ENCODE assay signal across 26 cellular contexts in the genomic region with DNA sequence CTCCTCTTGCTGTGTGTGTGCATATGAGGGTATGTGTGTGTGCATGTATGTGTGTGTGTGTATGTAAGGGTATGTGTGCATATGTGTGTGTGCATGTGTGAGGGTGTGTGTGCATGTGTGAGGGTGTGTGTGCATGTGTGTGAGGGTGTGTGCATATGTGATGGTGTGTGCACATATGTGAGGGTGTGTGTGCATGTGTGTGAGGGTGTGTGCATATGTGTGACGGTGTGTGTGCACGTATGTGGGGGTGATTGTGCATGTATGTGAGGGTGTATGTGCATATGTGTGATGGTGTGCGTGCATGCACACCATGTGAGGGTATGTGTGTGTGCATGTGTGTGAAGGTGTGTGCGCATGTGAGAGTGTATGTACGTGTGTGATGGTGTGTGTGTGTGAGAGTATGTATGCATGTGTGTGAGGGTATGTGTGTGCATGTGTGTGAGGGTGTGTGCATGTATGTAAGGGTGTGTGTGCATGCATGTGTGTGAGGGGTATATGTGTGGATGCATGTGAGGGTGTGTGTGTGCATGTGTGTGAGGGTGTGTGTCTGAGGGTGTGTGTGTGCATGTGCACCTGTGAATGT. TPM values are rescaled to one million over a fixed set of nuclear protein-coding genes. Genes with fewer than 3 reads are reported as not detected.
A peak's percentile ranks its signal among the peaks of the same experiment; 100 is the strongest.
DNase-seq lines count a peak whose midpoint lies in the region; ATAC-seq, FAIRE-seq and TF ChIP-seq lines count a peak whose summit lies in the region.
"Had no signal": no experiment of that assay in that cellular context is flagged by ENCODE, and none has a peak within 500 bp of the region (broad histone marks: within the 10 kb centered on the region; RNA-seq: fewer than 3 reads in every experiment).

No MANE protein-coding gene starts in this region.

- H3K36me3 Mint-ChIP-seq in glutamatergic neuron (ENCODE audit: unreplicated experiment) = peaks cover 4% of the 10 kb centered on the region
- H3K36me3 Mint-ChIP-seq in osteocyte (ENCODE audit: unreplicated experiment) = no peaks in the 10 kb centered on the region
- H3K36me3 Mint-ChIP-seq: CD4-positive, CD25-positive, alpha-beta regulatory T cell had no signal

- no peak for TF ChIP-seq CTCF in GM12878 (IDR thresholded peaks at IDR 0.05 in 2 of 3, conservative IDR thresholded peaks at IDR 0.05 in 1 of 3; ENCODE audit: control insufficient read depth in 2 of 3, extremely low read depth in 1 of 3, insufficient read depth in 1 of 3, low read depth in 3 of 3, low read length in 3 of 3)
- TF ChIP-seq CTCF in glutamatergic neuron (IDR thresholded peaks at IDR 0.05; ENCODE audit: partially characterized antibody, unreplicated experiment) = no peak
- no peak for TF ChIP-seq CTCF in uterus (IDR thresholded peaks at IDR 0.05)
- TF ChIP-seq CTCF in osteocyte (IDR thresholded peaks at IDR 0.05) = no peak

- WGBS in GM12878 (ENCODE audit: insufficient coverage, insufficient replicate concordance, low lambda C conversion rate, missing lambda C conversion rate) = 59% methylated on average over 5 of the region's 5 CpGs

- FAIRE-seq in GM12891 (lab: Jason Lieb, UNC) = peak; percentile 87
- FAIRE-seq in GM12878 (lab: Jason Lieb, UNC) = no peak
- FAIRE-seq: RCC 7860 had no signal

- no peak for ATAC-seq in GM12878
- ATAC-seq in GM21786 (IDR thresholded peaks at IDR 0.05; ENCODE audit: unreplicated experiment) = no peak
- ATAC-seq: HCT116 had no signal

- H2AFZ ChIP-seq in GM12878 (ENCODE audit: control insufficient read depth, low read depth, low read length) = no peak overlapping the region

- H3K9me3 Mint-ChIP-seq in glutamatergic neuron (ENCODE audit: unreplicated experiment) (peaks cover 2% of the 10 kb centered on the region), osteocyte (ENCODE audit: unreplicated experiment) (peaks cover 4% of the 10 kb centered on the region)

- no peaks in the 10 kb centered on the region for H3K4me1 Mint-ChIP-seq in glutamatergic neuron (ENCODE audit: low read depth, unreplicated experiment)
- H3K4me1 Mint-ChIP-seq in osteocyte (ENCODE audit: unreplicated experiment) = no peaks in the 10 kb centered on the region
- H3K4me1 Mint-ChIP-seq: CD4-positive, CD25-positive, alpha-beta regulatory T cell had no signal

- no peak for TF ChIP-seq RAD21 in GM12878 (IDR thresholded peaks at IDR 0.05; ENCODE audit: insufficient read depth, low read depth, low read length)

- H3K4me3 ChIP-seq in GM12878 (no peak overlapping the region), uterus (no peak overlapping the region)
- H3K4me3 ChIP-seq: BLaER1, SK-N-MC had no signal

- SMC1A ChIA-PET in GM12878 (lab: Charles Lee; ENCODE audit: uncharacterized antibody, unreplicated experiment) = no interaction called here

- no peak for DNase-seq in GM12891 (ENCODE audit: insufficient read length, low spot score)
- DNase-seq in GM12878 (ENCODE audit: low read depth, low spot score) = no peak
- DNase-seq in glutamatergic neuron = no peak
- peak; percentile 32 for DNase-seq in posterior vena cava (ENCODE audit: low spot score)
- DNase-seq in uterus = no peak
- DNase-seq in osteocyte (ENCODE audit: extremely low spot score, unreplicated experiment) = no peak
- DNase-seq: CD4-positive, CD25-positive, alpha-beta regulatory T cell; DMS153; DND-41; GOT3; KBM-7; MM.1S; NCI-H2029; NCI-H446; NCI-H526; OCI-M1; SIG-M5 had no signal

- H3K9me3 ChIP-seq in GM12878 (replicated peaks; ENCODE audit: control insufficient read depth, insufficient read depth, low read length) = no peaks in the 10 kb centered on the region; the same call in 2 of the 3 replicates
- H3K9me3 ChIP-seq in uterus = no peaks in the 10 kb centered on the region
- H3K9me3 ChIP-seq: BLaER1 had no signal

- no TSS peak for BruUV-seq in GM12878 (replicated peaks; lab: Mats Ljungman, UMichigan)

- H3K27me3 ChIP-seq in GM12878 (replicated peaks in 1 of 2; ENCODE audit: control insufficient read depth in 2 of 2, insufficient read depth in 2 of 2, low read length in 1 of 2) (no peaks in the 10 kb centered on the region; a peak in 3 of 4 replicates), uterus (no peaks in the 10 kb centered on the region)
- H3K27me3 ChIP-seq: BLaER1 had no signal

- no peaks in the 10 kb centered on the region for H3K4me1 ChIP-seq in GM12878 (ENCODE audit: control insufficient read depth, insufficient read depth, low read length)
- no peaks in the 10 kb centered on the region for H3K4me1 ChIP-seq in uterus
- H3K4me1 ChIP-seq: BLaER1 had no signal

- H3K27ac Mint-ChIP-seq in glutamatergic neuron (ENCODE audit: unreplicated experiment) (peak overlapping the region; percentile 5), osteocyte (ENCODE audit: unreplicated experiment) (no peak overlapping the region)
- H3K27ac Mint-ChIP-seq: CD4-positive, CD25-positive, alpha-beta regulatory T cell had no signal

- H3K4me3 Mint-ChIP-seq in glutamatergic neuron (ENCODE audit: unreplicated experiment) = no peak overlapping the region
- no peak overlapping the region for H3K4me3 Mint-ChIP-seq in osteocyte (ENCODE audit: unreplicated experiment)
- H3K4me3 Mint-ChIP-seq: CD4-positive, CD25-positive, alpha-beta regulatory T cell had no signal

- intact Hi-C loops in GM12878 (cut with micrococcal nuclease; ENCODE audit: unreplicated experiment) = no loop called here
- intact Hi-C loops in posterior vena cava (cut with DNase I) = loop anchor here in 1 of 2 donors (2.0 kb wide), 1 partner anchor 21 kb away; no protein-coding TSS in a partner anchor
- intact Hi-C loops in uterus (cut with DNase I; ENCODE audit: low total_unique reads) = no loop called here

- H4K20me1 ChIP-seq in GM12878 (ENCODE audit: control insufficient read depth, insufficient read depth) = no peaks in the 10 kb centered on the region
- H4K20me1 ChIP-seq: BLaER1 had no signal

- H3K79me2 ChIP-seq in GM12878 (ENCODE audit: control insufficient read depth, insufficient read depth, low read length) = no peaks in the 10 kb centered on the region

- POLR2A ChIA-PET in GM12878 (lab: Charles Lee) = no interaction called here

- H3K36me3 ChIP-seq in GM12878 (ENCODE audit: control insufficient read depth in 2 of 2, insufficient read depth in 2 of 2, low read length in 1 of 2) (no peaks in the 10 kb centered on the region), uterus (no peaks in the 10 kb centered on the region)
- H3K36me3 ChIP-seq: BLaER1 had no signal

- TF ChIP-seq POLR2A in GM12891 (IDR thresholded peaks at IDR 0.05; ENCODE audit: low read depth, low read length) (no peak), GM12878 (IDR thresholded peaks at IDR 0.05; ENCODE audit: low read depth, low read length) (no peak), uterus (IDR thresholded peaks at IDR 0.05) (no peak)

- H3K27me3 Mint-ChIP-seq in glutamatergic neuron (ENCODE audit: unreplicated experiment) (no peaks in the 10 kb centered on the region), osteocyte (ENCODE audit: unreplicated experiment) (peaks cover 13% of the 10 kb centered on the region)
- H3K27me3 Mint-ChIP-seq: CD4-positive, CD25-positive, alpha-beta regulatory T cell had no signal

- no peak for TF ChIP-seq EP300 in GM12878 (IDR thresholded peaks at IDR 0.05; ENCODE audit: borderline replicate concordance in 1 of 2, control insufficient read depth in 1 of 2, low read depth in 2 of 2, low read length in 2 of 2)

- H3K4me2 ChIP-seq in GM12878 (ENCODE audit: control insufficient read depth, insufficient read depth) = no peak overlapping the region
- H3K4me2 ChIP-seq: BLaER1 had no signal

- CTCF ChIA-PET in GM12878 (lab: Yijun Ruan, JAX) = no interaction called here

- no peak overlapping the region for H3K9ac ChIP-seq in GM12878 (ENCODE audit: control insufficient read depth, insufficient read depth, low read length)
- H3K9ac ChIP-seq: BLaER1 had no signal

- H3K27ac ChIP-seq in GM12878 (ENCODE audit: control insufficient read depth, insufficient read depth) (no peak overlapping the region), uterus (no peak overlapping the region)
- H3K27ac ChIP-seq: BLaER1, HL-60, SK-N-MC had no signal

- in situ Hi-C loops in GM12878 (cut with MboI) = no loop called here

- RAD21 ChIA-PET in GM12878 (lab: Charles Lee; ENCODE audit: unreplicated experiment) = no interaction called here

RNA-seq across cellular contexts. Expression of a gene that starts 15.4 kb away (rescaled TPM):
- polyA plus RNA-seq in GM12891 (2012; ENCODE audit: low read depth, missing spikeins) = not detected
- not detected in 2 replicates for total RNA-seq in GM12878 (2013; cell fraction: nucleolus; rRNA removed)
- not detected in 2 replicates for total RNA-seq in GM12878 (2014; rRNA removed)
- total RNA-seq in GM12878 (2014; rRNA removed; fragmentation: Illumina TruSeq; extraction: Trizol) = not detected in 2 replicates
- total RNA-seq in GM12878 (2021) = not detected in 2 replicates
- not detected for polyA plus RNA-seq in GM12878 (2011; ENCODE audit: low read depth)
- polyA plus RNA-seq in GM12878 (2011; rRNA removed) = 0.15 TPM in 1 of 2 replicates, not detected in the other
- not detected in 2 replicates for polyA plus RNA-seq in GM12878 (2011; cell fraction: cytosol; rRNA removed)
- polyA plus RNA-seq in GM12878 (2011; cell fraction: nucleus; rRNA removed) = 0.23 and 0.30 TPM in 2 replicates
- polyA plus RNA-seq in GM12878 (2012) = not detected in 2 replicates
- polyA plus RNA-seq in GM12878 (2014; fragmentation: Illumina TruSeq; extraction: Trizol) = not detected in 2 replicates
- not detected for polyA plus RNA-seq in GM12878 (2014; fragmentation: Nextera tagmentation; extraction: Ambion mirVana)
- polyA plus RNA-seq in GM12878 (2014; rRNA removed) = not detected in 2 replicates
- polyA plus RNA-seq in GM12878 (2016; fragmentation: Nextera tagmentation; extraction: Ambion mirVana) = not detected
- not detected in 2 replicates for polyA minus RNA-seq in GM12878 (2011; rRNA and poly(A)+ RNA removed)
- not detected in 2 replicates for polyA minus RNA-seq in GM12878 (2011; cell fraction: cytosol; rRNA and poly(A)+ RNA removed)
- not detected in 2 replicates for polyA minus RNA-seq in GM12878 (2011; cell fraction: nucleus; rRNA and poly(A)+ RNA removed)
- not detected for total RNA-seq in glutamatergic neuron (ENCODE audit: unreplicated experiment)
- under 1 TPM in 1 of 2 donors, not detected in 1; 0.28 TPM for total RNA-seq in posterior vena cava
- total RNA-seq in uterus = not detected
- not detected in 2 replicates for total RNA-seq in osteocyte
- total RNA-seq: A172; CD4-positive, CD25-positive, alpha-beta regulatory T cell; LHCN-M2 had no signal
- polyA plus RNA-seq: AG04450; CD4-positive, CD25-positive, alpha-beta regulatory T cell had no signal

RNA-seq across cellular contexts. Expression of a gene that starts 37.9 kb away (rescaled TPM):
- 10.2 TPM for polyA plus RNA-seq in GM12891 (2012; ENCODE audit: low read depth, missing spikeins)
- total RNA-seq in GM12878 (2013; cell fraction: nucleolus; rRNA removed) = 94.7 and 103 TPM in 2 replicates
- total RNA-seq in GM12878 (2014; rRNA removed) (7.1 and 7.2 TPM in 2 replicates), GM12878 (2014; rRNA removed; fragmentation: Illumina TruSeq; extraction: Trizol) (5.6 and 7.3 TPM in 2 replicates), GM12878 (2021) (28.6 and 29.9 TPM in 2 replicates), glutamatergic neuron (ENCODE audit: unreplicated experiment) (28.2 TPM), posterior vena cava (10 to 100 TPM; 34.7 to 43.9 TPM), uterus (10 to 100 TPM in 2 of 4 donors, 1 to 10 TPM in 2; 8.7 to 55.4 (median 10.7) TPM), osteocyte (96.9 and 109 TPM in 2 replicates)
- polyA plus RNA-seq in GM12878 (2011; ENCODE audit: low read depth) = 5.3 TPM
- polyA plus RNA-seq in GM12878 (2011; rRNA removed) (17.7 and 23.7 TPM in 2 replicates), GM12878 (2014; fragmentation: Illumina TruSeq; extraction: Trizol) (10.6 and 10.8 TPM in 2 replicates), GM12878 (2014; fragmentation: Nextera tagmentation; extraction: Ambion mirVana) (1 to 10 TPM; 1.5 to 1.6 TPM), GM12878 (2014; rRNA removed) (11.8 and 12.4 TPM in 2 replicates), GM12878 (2016; fragmentation: Nextera tagmentation; extraction: Ambion mirVana) (10 to 100 TPM; 12.1 to 12.7 TPM)
- polyA plus RNA-seq in GM12878 (2011; cell fraction: cytosol; rRNA removed) = 20.9 and 21.1 TPM in 2 replicates
- polyA plus RNA-seq in GM12878 (2011; cell fraction: nucleus; rRNA removed) = 27.3 and 35.4 TPM in 2 replicates
- polyA plus RNA-seq in GM12878 (2012) = 10.0 and 10.9 TPM in 2 replicates
- 33.6 and 36.7 TPM in 2 replicates for polyA minus RNA-seq in GM12878 (2011; rRNA and poly(A)+ RNA removed)
- 11.8 and 12.2 TPM in 2 replicates for polyA minus RNA-seq in GM12878 (2011; cell fraction: cytosol; rRNA and poly(A)+ RNA removed)
- 15.5 and 33.2 TPM in 2 replicates for polyA minus RNA-seq in GM12878 (2011; cell fraction: nucleus; rRNA and poly(A)+ RNA removed)
